In the genomic region with DNA sequence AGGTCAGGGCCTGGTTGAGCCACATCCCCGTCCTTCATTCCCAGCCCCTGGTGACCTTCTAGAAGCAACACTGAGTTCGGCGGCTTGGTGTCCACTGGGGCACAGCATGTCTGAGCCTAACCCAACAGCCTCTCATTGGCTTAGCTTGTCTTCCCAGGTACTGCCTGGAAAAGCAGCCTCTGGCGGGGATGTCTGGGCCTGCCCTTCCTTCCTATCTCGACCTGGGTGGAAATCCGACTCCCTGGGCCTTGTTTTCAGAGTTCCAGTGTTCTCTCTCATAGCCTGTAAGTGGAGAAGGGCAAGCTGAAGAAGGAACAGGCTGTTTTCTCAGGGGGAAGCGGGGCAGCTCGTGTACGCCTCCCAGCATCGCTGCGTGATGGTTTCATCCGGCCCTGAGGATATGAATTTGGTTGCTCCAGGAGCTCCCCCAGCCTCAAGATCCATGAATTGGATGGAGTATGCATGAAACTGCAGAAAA, we compare ENCODE assay signal across 8 cellular contexts.
DNase-seq lines count a peak whose midpoint lies in the region; ATAC-seq and TF ChIP-seq lines count a peak whose summit lies in the region.

No MANE protein-coding gene starts in this region.

- H3K4me2 ChIP-seq in mesenchymal stem cell (ENCODE audit: low read length, poor library complexity, severe bottlenecking), result no peak overlapping the region

- H3K23ac ChIP-seq in mesenchymal stem cell (ENCODE audit: low read length in 2 of 2), result no peak overlapping the region

- peak overlapping the region; percentile 65 to 99 for H3K18ac ChIP-seq in mesenchymal stem cell (ENCODE audit: low read depth in 1 of 2, low read length in 2 of 2)

- H4K8ac ChIP-seq in mesenchymal stem cell (ENCODE audit: low read length), result peak overlapping the region; percentile 90

- H3K27ac ChIP-seq in adrenal gland (peak overlapping the region in 4 of 5 donors; percentile 93 to 98 (median 96)), mesenchymal stem cell (ENCODE audit: low read length, poor library complexity, severe bottlenecking) (peak overlapping the region; percentile 16), aorta (ENCODE audit: low read depth in 1 of 2, low read length in 2 of 2) (peak overlapping the region; percentile 95 to 97)

- H3K4me1 ChIP-seq in adrenal gland (replicated peaks in 1 of 2) (peaks cover 47 to 62% of the 10 kb centered on the region in 2 donors), mesenchymal stem cell (ENCODE audit: control insufficient read depth, insufficient read depth, low read depth, low read length) (peaks cover 50% of the 10 kb centered on the region), aorta (ENCODE audit: control insufficient read depth in 1 of 2, insufficient read depth in 2 of 2, low read length in 2 of 2) (peaks cover 0 to 3% of the 10 kb centered on the region in 2 donors)

- peak overlapping the region; percentile 96 to 98 for H2BK12ac ChIP-seq in mesenchymal stem cell (ENCODE audit: low read length in 2 of 2)

- no peak overlapping the region for H3K9ac ChIP-seq in mesenchymal stem cell (ENCODE audit: low read length)

- H3K27me3 ChIP-seq in adrenal gland, result no peaks in the 10 kb centered on the region
- no peaks in the 10 kb centered on the region for H3K27me3 ChIP-seq in mesenchymal stem cell (ENCODE audit: control insufficient read depth in 1 of 2, insufficient read depth in 1 of 2, low read length in 2 of 2)
- no peaks in the 10 kb centered on the region for H3K27me3 ChIP-seq in aorta (ENCODE audit: control insufficient read depth in 1 of 2, insufficient read depth in 2 of 2, low read length in 1 of 2)

- H2AFZ ChIP-seq in mesenchymal stem cell (ENCODE audit: low read depth, low read length), result no peak overlapping the region

- H3K27ac Mint-ChIP-seq in stimulated activated naive CD8-positive, alpha-beta T cell treated with anti-CD3 and anti-CD28 coated beads, Interleukin-15, Interleukin-2, amounts not matched to agents 100 ng/mL and 50 ng/mL, for 24 hours, result peak overlapping the region; percentile 98

- no peak overlapping the region for H3K4me3 Mint-ChIP-seq in stimulated activated naive CD8-positive, alpha-beta T cell treated with anti-CD3 and anti-CD28 coated beads, Interleukin-15, Interleukin-2, amounts not matched to agents 100 ng/mL and 50 ng/mL, for 24 hours

- H3K14ac ChIP-seq in mesenchymal stem cell (ENCODE audit: low read length in 2 of 2), result peak overlapping the region in 1 of 2 experiments; percentile 68

- TF ChIP-seq POLR2A in adrenal gland (IDR thresholded peaks at IDR 0.05), result no peak

- H2BK120ac ChIP-seq in mesenchymal stem cell (ENCODE audit: low read depth, low read length), result peak overlapping the region; percentile 94

- peak overlapping the region; percentile 85 for H2AK5ac ChIP-seq in mesenchymal stem cell (ENCODE audit: low read length, severe bottlenecking)

- no peak for DNase-seq in stimulated activated naive CD8-positive, alpha-beta T cell treated with anti-CD3 and anti-CD28 coated beads, Interleukin-15, Interleukin-2, amounts not matched to agents 100 U/mL and 50 U/mL, for 24 hours
- peak in 1 of 7 donors; percentile 62 for DNase-seq in adrenal gland
- DNase-seq in mesenchymal stem cell, result no peak
- DNase-seq in aorta, result no peak
- DNase-seq in NCI-H524 treated with DMSO at 0.1 percent for 48 hours (lab: John Stamatoyannopoulos, UW), result no peak
- no peak for DNase-seq in activated gamma-delta T cell treated with Interleukin-2 at 50 U/mL for 16 hours
- DNase-seq in AG08395 (ENCODE audit: low spot score), result no peak

- H3K27me3 Mint-ChIP-seq in stimulated activated naive CD8-positive, alpha-beta T cell treated with anti-CD3 and anti-CD28 coated beads, Interleukin-15, Interleukin-2, amounts not matched to agents 100 ng/mL and 50 ng/mL, for 24 hours, result no peaks in the 10 kb centered on the region

- WGBS in adrenal gland, 4 donors, result 65 to 75% (median 68%) methylated on average over 4 to 12 of the region's 12 CpGs
- 80% methylated on average over 12 of the region's 12 CpGs for WGBS in mesenchymal stem cell
- WGBS in aorta, 2 donors, result 60 to 64% methylated on average over 12 of the region's 12 CpGs

- H2BK15ac ChIP-seq in mesenchymal stem cell (ENCODE audit: low read depth, poor library complexity, severe bottlenecking), result peak overlapping the region; percentile 98

- H3K9me3 ChIP-seq in adrenal gland (replicated peaks in 1 of 3) (no peaks in the 10 kb centered on the region), mesenchymal stem cell (ENCODE audit: control insufficient read depth, low read length) (no peaks in the 10 kb centered on the region), aorta (ENCODE audit: control insufficient read depth, low read length) (no peaks in the 10 kb centered on the region)

- ATAC-seq in stimulated activated naive CD8-positive, alpha-beta T cell treated with anti-CD3 and anti-CD28 coated beads, Interleukin-15, Interleukin-2, amounts not matched to agents 100 U/mL and 50 U/mL, for 24 hours, result no peak
- ATAC-seq in aorta (ENCODE audit: low FRiP score), result no peak

- H2BK5ac ChIP-seq in mesenchymal stem cell (ENCODE audit: low read depth, low read length, poor library complexity, severe bottlenecking), result no peak overlapping the region

- peak overlapping the region; percentile 98 for H4K91ac ChIP-seq in mesenchymal stem cell (ENCODE audit: low read length)

- peak overlapping the region; percentile 95 to 97 for H3K4ac ChIP-seq in mesenchymal stem cell (ENCODE audit: low read depth in 1 of 2, low read length in 2 of 2)

- no peaks in the 10 kb centered on the region for H3K36me3 Mint-ChIP-seq in stimulated activated naive CD8-positive, alpha-beta T cell treated with anti-CD3 and anti-CD28 coated beads, Interleukin-15, Interleukin-2, amounts not matched to agents 100 ng/mL and 50 ng/mL, for 24 hours (ENCODE audit: low read depth)

- H3K4me3 ChIP-seq in adrenal gland (no peak overlapping the region), mesenchymal stem cell (ENCODE audit: insufficient read depth in 1 of 2, low read depth in 1 of 2, low read length in 2 of 2) (no peak overlapping the region), aorta (ENCODE audit: low read length in 2 of 2) (no peak overlapping the region)

- peaks cover 97% of the 10 kb centered on the region for H3K4me1 Mint-ChIP-seq in stimulated activated naive CD8-positive, alpha-beta T cell treated with anti-CD3 and anti-CD28 coated beads, Interleukin-15, Interleukin-2, amounts not matched to agents 100 ng/mL and 50 ng/mL, for 24 hours (ENCODE audit: low read depth)

- intact Hi-C loops in adrenal gland (cut with DNase I), result loop anchor here (10.0 kb wide), 4 partner anchors 158 to 258 kb away; no protein-coding TSS in a partner anchor
- intact Hi-C loops in aorta (cut with DNase I), result loop anchor here (5.0 to 10.0 kb wide), 3 partner anchors 46 to 192 kb away; no protein-coding TSS in a partner anchor

- no peaks in the 10 kb centered on the region for H3K79me1 ChIP-seq in mesenchymal stem cell (replicated peaks; ENCODE audit: low read length, poor library complexity, severe bottlenecking)

- H3K9me3 Mint-ChIP-seq in stimulated activated naive CD8-positive, alpha-beta T cell treated with anti-CD3 and anti-CD28 coated beads, Interleukin-15, Interleukin-2, amounts not matched to agents 100 ng/mL and 50 ng/mL, for 24 hours, result no peaks in the 10 kb centered on the region

- no peak for TF ChIP-seq CTCF in adrenal gland (IDR thresholded peaks at IDR 0.05)

- H3K36me3 ChIP-seq in adrenal gland (replicated peaks in 1 of 2), result no peaks in the 10 kb centered on the region
- H3K36me3 ChIP-seq in mesenchymal stem cell (ENCODE audit: control insufficient read depth in 1 of 2, insufficient read depth in 2 of 2, low read depth in 1 of 2, low read length in 2 of 2), result no peaks in the 10 kb centered on the region
- H3K36me3 ChIP-seq in aorta (ENCODE audit: control insufficient read depth in 1 of 2, insufficient read depth in 2 of 2, low read length in 1 of 2), result no peaks in the 10 kb centered on the region

Comparison
In these comparisons a context has a peak if more than half of its experiments do, and no peak if none do; other contexts are left out.
1. H3K27ac ChIP-seq: peak in every context shown above with its lines; median percentile 96 in adrenal gland; 96 in aorta; 16 in mesenchymal stem cell.